In the genomic region with DNA sequence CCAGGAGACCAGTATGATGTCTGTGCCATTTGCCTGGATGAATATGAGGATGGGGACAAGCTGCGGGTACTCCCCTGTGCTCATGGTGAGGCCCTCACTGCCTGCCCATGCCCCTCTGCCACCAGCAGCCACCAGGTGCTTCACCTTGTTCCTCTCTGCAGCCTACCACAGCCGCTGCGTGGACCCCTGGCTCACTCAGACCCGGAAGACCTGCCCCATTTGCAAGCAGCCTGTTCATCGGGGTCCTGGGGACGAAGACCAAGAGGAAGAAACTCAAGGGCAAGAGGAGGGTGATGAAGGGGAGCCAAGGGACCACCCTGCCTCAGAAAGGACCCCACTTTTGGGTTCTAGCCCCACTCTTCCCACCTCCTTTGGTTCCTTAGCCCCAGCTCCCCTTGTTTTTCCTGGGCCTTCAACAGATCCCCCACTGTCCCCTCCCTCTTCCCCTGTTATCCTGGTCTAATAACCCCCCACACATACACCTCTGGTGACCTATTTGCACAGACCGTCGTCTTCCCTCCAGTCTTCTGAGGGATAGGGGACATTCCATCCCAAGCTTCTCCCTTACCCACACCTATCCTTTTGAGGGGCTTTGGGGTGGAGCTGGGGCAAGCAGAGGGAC, we compare ENCODE assay signal across 8 cellular contexts. TPM values are rescaled to one million over a fixed set of nuclear protein-coding genes. Genes with fewer than 3 reads are reported as not detected.
DNase-seq lines count a peak whose midpoint lies in the region; ATAC-seq and TF ChIP-seq lines count a peak whose summit lies in the region.

No MANE protein-coding gene starts in this region.

- H3K9ac ChIP-seq in PC-3 (ENCODE audit: low read length) (peak overlapping the region; percentile 18; the same call in 1 of the 2 replicates), neuronal stem cell (ENCODE audit: low read depth, low read length, poor library complexity) (no peak overlapping the region)

- no peak overlapping the region for H3K14ac ChIP-seq in neuronal stem cell (ENCODE audit: low read length)

- H2AK5ac ChIP-seq in neuronal stem cell (ENCODE audit: low read depth, low read length) = no peak overlapping the region

- BruUV-seq in PC-3 (replicated peaks; lab: Mats Ljungman, UMichigan) = no TSS peak

- CTCF ChIA-PET in CD4-positive, alpha-beta T cell (lab: Charles Lee) = no interaction called here
- CTCF ChIA-PET in PC-3 (lab: Charles Lee) = no interaction called here

- peak overlapping the region; percentile 98 for H3K27ac ChIP-seq in CD4-positive, alpha-beta T cell (ENCODE audit: low read depth, low read length)
- peak overlapping the region; percentile 74 for H3K27ac ChIP-seq in PC-3 (ENCODE audit: low read length)
- H3K27ac ChIP-seq in coronary artery = peak overlapping the region; percentile 90 to 99
- peak overlapping the region; percentile 19 for H3K27ac ChIP-seq in neuronal stem cell (replicated peaks; ENCODE audit: low read length)
- no peak overlapping the region for H3K27ac ChIP-seq in WERI-Rb-1

- no peak for DNase-seq in CD4-positive, alpha-beta T cell
- DNase-seq in PC-3 (no peak), coronary artery (ENCODE audit: low spot score) (no peak), neuronal stem cell (ENCODE audit: low spot score) (no peak), WERI-Rb-1 (no peak), NCI-H1417 (lab: John Stamatoyannopoulos, UW) (no peak), germinal center (ENCODE audit: low spot score) (no peak)

- H3K4me3 ChIP-seq in PC-3 (ENCODE audit: low read length) = peak overlapping the region; percentile 43; the same call in 1 of the 2 replicates
- H3K4me3 ChIP-seq in coronary artery = peak overlapping the region; percentile 99
- H3K4me3 ChIP-seq in neuronal stem cell (ENCODE audit: low read length in 2 of 2) = peak overlapping the region in 1 of 2 donors; percentile 9
- H3K4me3 ChIP-seq in WERI-Rb-1 (ENCODE audit: low read depth, low read length) = no peak overlapping the region

- POLR2A ChIA-PET in CD4-positive, alpha-beta T cell (lab: Charles Lee) = interaction anchor here (0.9 to 13.9 kb wide), 8 partner anchors 10 to 97 kb away, joined by 3 to 350 read pairs (median 4); partner anchors contain the start of genes C17orf107, CHRNE, INCA1 and KIF1C
- POLR2A ChIA-PET in PC-3 (lab: Charles Lee; ENCODE audit: unreplicated experiment) = no interaction called here

- H3K36me3 Mint-ChIP-seq in CD4-positive, alpha-beta T cell (ENCODE audit: low read depth) = peaks cover 80% of the 10 kb centered on the region

- WGBS in neuronal stem cell (ENCODE audit: extremely low coverage in 2 of 2, insufficient read length in 2 of 2, insufficient replicate concordance in 1 of 2), 2 donors = no CpG with 5 or more reads among the region's 8 CpGs

- H3K9me3 Mint-ChIP-seq in CD4-positive, alpha-beta T cell = no peaks in the 10 kb centered on the region

- no peaks in the 10 kb centered on the region for H3K27me3 ChIP-seq in CD4-positive, alpha-beta T cell (ENCODE audit: control insufficient read depth, insufficient read depth, low read length)
- no peaks in the 10 kb centered on the region for H3K27me3 ChIP-seq in PC-3 (ENCODE audit: low read length)
- no peaks in the 10 kb centered on the region for H3K27me3 ChIP-seq in neuronal stem cell (ENCODE audit: control insufficient read depth in 3 of 3, insufficient read depth in 3 of 3, low read depth in 1 of 3, low read length in 3 of 3)
- H3K27me3 ChIP-seq in WERI-Rb-1 (ENCODE audit: insufficient read depth, low read depth, severe bottlenecking) = no peaks in the 10 kb centered on the region

- H3K4me1 ChIP-seq in PC-3 (ENCODE audit: insufficient read depth, low read length) (peaks cover 29% of the 10 kb centered on the region), neuronal stem cell (ENCODE audit: control insufficient read depth in 2 of 2, insufficient read depth in 1 of 2, low read depth in 1 of 2, low read length in 2 of 2) (peaks cover 11 to 12% of the 10 kb centered on the region in 2 donors)

- H3K79me1 ChIP-seq in neuronal stem cell (ENCODE audit: low read depth, low read length) = peaks cover 14% of the 10 kb centered on the region

- no peak overlapping the region for H4K8ac ChIP-seq in neuronal stem cell (ENCODE audit: low read depth, low read length)

- no peak overlapping the region for H2BK12ac ChIP-seq in neuronal stem cell (ENCODE audit: low read length)

- H3K4me1 Mint-ChIP-seq in CD4-positive, alpha-beta T cell (ENCODE audit: low read depth) = peaks cover 71% of the 10 kb centered on the region

- no peak for TF ChIP-seq CTCF in CD4-positive, alpha-beta T cell (IDR thresholded peaks at IDR 0.05)
- TF ChIP-seq CTCF in PC-3 (conservative IDR thresholded peaks at IDR 0.05; ENCODE audit: low read depth, low read length) = no peak
- TF ChIP-seq CTCF in coronary artery (IDR thresholded peaks at IDR 0.05) = no peak
- no peak for TF ChIP-seq CTCF in WERI-Rb-1 (IDR thresholded peaks at IDR 0.05; ENCODE audit: low read depth, low read length)

- H3K36me3 ChIP-seq in PC-3 (ENCODE audit: low read depth, low read length) = peaks cover 28% of the 10 kb centered on the region
- H3K36me3 ChIP-seq in neuronal stem cell (replicated peaks in 1 of 2; ENCODE audit: control insufficient read depth in 2 of 2, insufficient read depth in 2 of 2, low read length in 2 of 2) = peaks cover 40 to 56% of the 10 kb centered on the region in 2 donors
- peaks cover 65% of the 10 kb centered on the region for H3K36me3 ChIP-seq in WERI-Rb-1

- H2BK15ac ChIP-seq in neuronal stem cell (ENCODE audit: low read length) = no peak overlapping the region

- H3F3A ChIP-seq in PC-3 (ENCODE audit: low read length, unreplicated experiment) = no peaks in the 10 kb centered on the region

- no peak overlapping the region for H3K18ac ChIP-seq in neuronal stem cell (ENCODE audit: low read length)

- no peak overlapping the region for H3K4ac ChIP-seq in neuronal stem cell (ENCODE audit: low read length)

- H2BK120ac ChIP-seq in neuronal stem cell (ENCODE audit: low read depth, low read length) = no peak overlapping the region

- H3K27me3 Mint-ChIP-seq in CD4-positive, alpha-beta T cell = no peaks in the 10 kb centered on the region

- H3K9me3 ChIP-seq in CD4-positive, alpha-beta T cell (ENCODE audit: control insufficient read depth, low read length) = no peaks in the 10 kb centered on the region
- H3K9me3 ChIP-seq in PC-3 (ENCODE audit: low read length) = no peaks in the 10 kb centered on the region
- H3K9me3 ChIP-seq in neuronal stem cell (replicated peaks in 1 of 2; ENCODE audit: control insufficient read depth in 2 of 2, insufficient read depth in 1 of 2, low read depth in 1 of 2, low read length in 2 of 2) = no peaks in the 10 kb centered on the region
- no peaks in the 10 kb centered on the region for H3K9me3 ChIP-seq in WERI-Rb-1 (ENCODE audit: severe bottlenecking)

- no peak overlapping the region for H2AFZ ChIP-seq in PC-3 (ENCODE audit: low read length)
- H2AFZ ChIP-seq in neuronal stem cell (ENCODE audit: low read length) = no peak overlapping the region

- intact Hi-C loops in CD4-positive, alpha-beta T cell (cut with DNase I, micrococcal nuclease) = loop anchor here (5.0 kb wide), 4 partner anchors 42 to 232 kb away; partner anchors contain the start of genes ARRB2 (in 2 of the 2), CAMTA2 (in 1 of the 2) and CHRNE (in 1 of the 2)
- intact Hi-C loops in PC-3 (cut with micrococcal nuclease) = loop anchor here (5.0 kb wide), 1 partner anchor 37 kb away; no protein-coding TSS in a partner anchor

- H3K4me3 Mint-ChIP-seq in CD4-positive, alpha-beta T cell = peak overlapping the region; percentile 99

- H3K4me2 ChIP-seq in PC-3 (ENCODE audit: low read length) = peak overlapping the region; percentile 70
- no peak overlapping the region for H3K4me2 ChIP-seq in neuronal stem cell (ENCODE audit: insufficient read depth, low read length, poor library complexity, severe bottlenecking)

- H3K27ac Mint-ChIP-seq in CD4-positive, alpha-beta T cell = peak overlapping the region; percentile 90

- H3K79me2 ChIP-seq in PC-3 (ENCODE audit: low read length) = peaks cover 82% of the 10 kb centered on the region

- peaks cover 26% of the 10 kb centered on the region for H4K20me1 ChIP-seq in PC-3 (ENCODE audit: low read length)

- no peak for ATAC-seq in CD4-positive, alpha-beta T cell (ENCODE audit: poor library complexity)
- ATAC-seq in PC-3 (no peak), HG02610 (IDR thresholded peaks at IDR 0.05; ENCODE audit: unreplicated experiment) (no peak)

- H2BK5ac ChIP-seq in neuronal stem cell (ENCODE audit: low read length) = no peak overlapping the region

- no peak overlapping the region for H4K91ac ChIP-seq in neuronal stem cell (ENCODE audit: low read depth, low read length, poor library complexity)

- H3K23ac ChIP-seq in neuronal stem cell (ENCODE audit: low read depth, low read length, poor library complexity) = peak overlapping the region; percentile 12

- no peaks in the 10 kb centered on the region for H3K9me2 ChIP-seq in PC-3 (replicated peaks; ENCODE audit: low read length)

RNA-seq across cellular contexts. Expression of gene PFN1, which starts 3.7 kb away (rescaled TPM):
- 100 to 1,000 TPM; 349 to 362 TPM for total RNA-seq in CD4-positive, alpha-beta T cell
- total RNA-seq in PC-3 (2014; rRNA removed) = 1,914 and 2,339 TPM in 2 replicates
- polyA plus RNA-seq in neuronal stem cell (2013, experiment 1 of 2) = 682 TPM
- polyA plus RNA-seq in neuronal stem cell (2013, experiment 2 of 2) = 671 TPM

RNA-seq across cellular contexts. Expression of gene RNF167, which starts 4.6 kb away (rescaled TPM):
- total RNA-seq in CD4-positive, alpha-beta T cell = 10 to 100 TPM; 59.3 to 62.8 TPM
- total RNA-seq in PC-3 (2014; rRNA removed) = 37.8 and 43.1 TPM in 2 replicates
- 110 TPM for polyA plus RNA-seq in neuronal stem cell (2013, experiment 1 of 2)
- polyA plus RNA-seq in neuronal stem cell (2013, experiment 2 of 2) = 109 TPM

RNA-seq across cellular contexts. Expression of gene SLC25A11, which starts 4.8 kb away (rescaled TPM):
- 10 to 100 TPM; 20.8 to 21.9 TPM for total RNA-seq in CD4-positive, alpha-beta T cell
- total RNA-seq in PC-3 (2014; rRNA removed) = 64.3 and 72.1 TPM in 2 replicates
- polyA plus RNA-seq in neuronal stem cell (2013, experiment 1 of 2) = 44.7 TPM
- polyA plus RNA-seq in neuronal stem cell (2013, experiment 2 of 2) = 44.0 TPM

RNA-seq across cellular contexts. Expression of gene ENO3, which starts 6.3 kb away (rescaled TPM):
- 10 to 100 TPM; 17.2 to 20.5 TPM for total RNA-seq in CD4-positive, alpha-beta T cell
- 2.4 and 7.5 TPM in 2 replicates for total RNA-seq in PC-3 (2014; rRNA removed)
- 51.7 TPM for polyA plus RNA-seq in neuronal stem cell (2013, experiment 1 of 2)
- polyA plus RNA-seq in neuronal stem cell (2013, experiment 2 of 2) = 48.7 TPM

RNA-seq across cellular contexts. Expression of gene GP1BA, which starts 12.6 kb away (rescaled TPM):
- not detected for total RNA-seq in CD4-positive, alpha-beta T cell
- not detected in 2 replicates for total RNA-seq in PC-3 (2014; rRNA removed)
- not detected for polyA plus RNA-seq in neuronal stem cell (2013, experiment 1 of 2)
- not detected for polyA plus RNA-seq in neuronal stem cell (2013, experiment 2 of 2)
